ENCODE assay signal across 14 cellular contexts in genomic region chr9:38437193-38437823, GRCh38. TPM values are rescaled to one million over a fixed set of nuclear protein-coding genes. Genes with fewer than 3 reads are reported as not detected.
DNase-seq lines count a peak whose midpoint lies in the region; ATAC-seq, FAIRE-seq and TF ChIP-seq lines count a peak whose summit lies in the region.
"Had no signal": no experiment of that assay in that cellular context is flagged by ENCODE, and none has a peak within 500 bp of the region (broad histone marks: within the 10 kb centered on the region; RNA-seq: fewer than 3 reads in every experiment).

No MANE protein-coding gene starts in this region.

- peaks cover 27% of the 10 kb centered on the region for H3K4me1 ChIP-seq in mucosa of stomach (ENCODE audit: control insufficient read depth, insufficient read depth, low read length)
- H3K4me1 ChIP-seq in effector memory CD4-positive, alpha-beta T cell (ENCODE audit: control insufficient read depth, insufficient read depth, low read length, poor library complexity, severe bottlenecking): no peaks in the 10 kb centered on the region

- no peaks in the 10 kb centered on the region for H3K9me3 ChIP-seq in mucosa of stomach (ENCODE audit: control insufficient read depth, low read length)
- H3K9me3 ChIP-seq in effector memory CD4-positive, alpha-beta T cell (ENCODE audit: control insufficient read depth, low read length): no peaks in the 10 kb centered on the region

- H3K4me3 ChIP-seq in astrocyte of the spinal cord (ENCODE audit: low read depth, low read length) (no peak overlapping the region), mucosa of stomach (ENCODE audit: low read length) (no peak overlapping the region)
- no peak overlapping the region for H3K4me3 ChIP-seq in effector memory CD4-positive, alpha-beta T cell (ENCODE audit: insufficient read depth, low read depth, low read length, poor library complexity, severe bottlenecking)

- FAIRE-seq in GM12892 (lab: Jason Lieb, UNC): no peak

- no peak for ATAC-seq in GM18873 (IDR thresholded peaks at IDR 0.05; ENCODE audit: low FRiP score, unreplicated experiment)
- ATAC-seq: naive thymus-derived CD8-positive, alpha-beta T cell had no signal

- no peaks in the 10 kb centered on the region for H3K36me3 ChIP-seq in mucosa of stomach (ENCODE audit: control insufficient read depth, insufficient read depth, low read length)
- no peaks in the 10 kb centered on the region for H3K36me3 ChIP-seq in effector memory CD4-positive, alpha-beta T cell (ENCODE audit: control insufficient read depth, insufficient read depth, low read length)

- TF ChIP-seq CTCF in astrocyte of the spinal cord (IDR thresholded peaks at IDR 0.05; ENCODE audit: low read depth, low read length): no peak

- no peak overlapping the region for H3K27ac ChIP-seq in effector memory CD4-positive, alpha-beta T cell (ENCODE audit: insufficient read depth, low read length, poor library complexity, severe bottlenecking)
- H3K27ac ChIP-seq: HL-60 had no signal

- TF ChIP-seq POLR2A in GM12892 (IDR thresholded peaks at IDR 0.05; ENCODE audit: low read depth, low read length): no peak

- H3K9ac ChIP-seq in mucosa of stomach (ENCODE audit: low read length): peak overlapping the region; percentile 3

- peak; percentile 76 for DNase-seq in EH (ENCODE audit: low read depth)
- DNase-seq in HT-29 (ENCODE audit: low spot score): peak; percentile 49
- DNase-seq in astrocyte of the spinal cord (ENCODE audit: low read depth, low spot score): peak; percentile 56
- no peak for DNase-seq in DMS 273 (lab: John Stamatoyannopoulos, UW; ENCODE audit: unreplicated experiment)
- DNase-seq in effector memory CD4-positive, alpha-beta T cell: no peak
- no peak for DNase-seq in GM12892 (ENCODE audit: insufficient read length)
- DNase-seq: activated CD4-positive, CD25-positive, alpha-beta regulatory T cell treated with anti-CD3 and anti-CD28 coated beads, Interleukin-2, amount 50 U/mL, for 72 hours; naive thymus-derived CD8-positive, alpha-beta T cell; NCI-H748 treated with DMSO at 0.1 percent for 48 hours had no signal

- in situ Hi-C loops in astrocyte of the spinal cord (cut with HindIII; ENCODE audit: low sequenced_read_pairs): no loop called here

- no peaks in the 10 kb centered on the region for H3K27me3 ChIP-seq in mucosa of stomach (ENCODE audit: control insufficient read depth, insufficient read depth, low read length)
- no peaks in the 10 kb centered on the region for H3K27me3 ChIP-seq in effector memory CD4-positive, alpha-beta T cell (replicated peaks; ENCODE audit: control insufficient read depth, insufficient read depth, low read length, poor library complexity, severe bottlenecking)

RNA-seq across cellular contexts. Expression of gene IGFBPL1, which starts 13.1 kb away (rescaled TPM):
- total RNA-seq in HT-29 (2014; rRNA removed; shearing (Covaris generic)): not detected in 2 replicates
- not detected for polyA plus RNA-seq in GM12892 (2012; ENCODE audit: missing spikeins)
- total RNA-seq: fibroblast of villous mesenchyme; G401; naive thymus-derived CD8-positive, alpha-beta T cell had no signal
- polyA plus RNA-seq: naive thymus-derived CD8-positive, alpha-beta T cell had no signal

RNA-seq across cellular contexts. Expression of gene ALDH1B1, which starts 44.8 kb away (rescaled TPM):
- 16.0 and 21.6 TPM in 2 replicates for total RNA-seq in HT-29 (2014; rRNA removed; shearing (Covaris generic))
- polyA plus RNA-seq in GM12892 (2012; ENCODE audit: missing spikeins): 20.5 TPM

Comparison
In these comparisons a context has a peak if more than half of its experiments do, and no peak if none do; other contexts are left out.
1. DNase-seq: peak in EH (single experiment), HT-29 (single experiment) and astrocyte of the spinal cord (single experiment); none in DMS 273 (single experiment), effector memory CD4-positive, alpha-beta T cell (0 of 3) and GM12892 (single experiment).